In the genomic region with DNA sequence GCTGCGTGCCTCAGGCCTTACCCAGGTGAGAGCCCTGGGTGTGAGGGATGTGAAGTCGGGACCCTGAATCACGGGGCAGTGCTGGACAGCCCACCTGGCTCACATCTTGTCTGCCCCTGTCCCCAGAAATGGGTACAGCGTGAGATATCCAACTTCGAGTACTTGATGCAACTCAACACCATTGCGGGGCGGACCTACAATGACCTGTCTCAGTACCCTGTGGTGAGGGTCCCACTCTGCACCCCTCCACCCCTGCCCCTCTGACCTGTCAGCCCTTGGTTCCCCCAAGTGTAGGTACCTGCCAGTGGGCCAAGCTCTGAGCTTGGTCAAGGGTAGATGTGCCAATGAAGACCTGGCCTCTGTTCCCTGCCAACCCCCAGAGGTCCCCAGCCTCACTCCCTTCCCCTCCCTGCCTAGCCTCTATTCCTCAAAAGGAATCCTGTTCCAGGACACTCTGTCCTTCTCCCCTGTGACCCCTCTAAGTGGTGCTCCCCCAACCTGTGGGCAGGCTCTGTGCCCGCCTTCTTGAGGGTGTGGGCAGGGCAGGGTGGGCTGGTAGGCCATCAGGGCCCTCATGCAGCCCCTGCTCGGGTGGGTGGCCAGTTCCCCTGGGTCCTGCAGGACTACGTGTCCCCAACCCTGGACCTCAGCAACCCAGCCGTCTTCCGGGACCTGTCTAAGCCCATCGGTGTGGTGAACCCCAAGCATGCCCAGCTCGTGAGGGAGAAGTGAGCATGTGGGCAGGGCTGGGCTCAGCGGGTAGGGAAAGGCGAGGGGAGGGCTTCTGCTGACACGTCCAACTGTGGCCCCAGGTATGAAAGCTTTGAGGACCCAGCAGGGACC, we compare ENCODE assay signal across 14 cellular contexts. TPM values are rescaled to one million over a fixed set of nuclear protein-coding genes. Genes with fewer than 3 reads are reported as not detected.
DNase-seq lines count a peak whose midpoint lies in the region; ATAC-seq and TF ChIP-seq lines count a peak whose summit lies in the region.
"Had no signal": no experiment of that assay in that cellular context is flagged by ENCODE, and none has a peak within 500 bp of the region (broad histone marks: within the 10 kb centered on the region; RNA-seq: fewer than 3 reads in every experiment).

No MANE protein-coding gene starts in this region.

- H3K4me1 ChIP-seq in left ventricle myocardium inferior, result peaks cover 7% of the 10 kb centered on the region
- peaks cover 5% of the 10 kb centered on the region for H3K4me1 ChIP-seq in upper lobe of right lung
- H3K4me1 ChIP-seq: BE2C had no signal

- H3K4me3 ChIP-seq in left ventricle myocardium inferior (no peak overlapping the region), upper lobe of right lung (no peak overlapping the region)

- intact Hi-C loops in cardiac septum (cut with DNase I), result no loop called here
- intact Hi-C loops in left ventricle myocardium inferior (cut with micrococcal nuclease), result no loop called here
- intact Hi-C loops in upper lobe of right lung (cut with DNase I), result no loop called here

- H3K27ac ChIP-seq in left ventricle myocardium inferior (replicated peaks) (no peak overlapping the region), VCaP (peak overlapping the region; percentile 57), upper lobe of right lung (no peak overlapping the region)
- H3K27ac ChIP-seq: HL-60 had no signal

- no peaks in the 10 kb centered on the region for H3K9me3 ChIP-seq in left ventricle myocardium inferior (replicated peaks)
- no peaks in the 10 kb centered on the region for H3K9me3 ChIP-seq in upper lobe of right lung
- H3K9me3 ChIP-seq: BE2C had no signal

- TF ChIP-seq CTCF in left ventricle myocardium inferior (IDR thresholded peaks at IDR 0.05; ENCODE audit: borderline replicate concordance) (no peak), VCaP (conservative IDR thresholded peaks at IDR 0.05) (no peak), upper lobe of right lung (IDR thresholded peaks at IDR 0.05) (no peak)

- no peaks in the 10 kb centered on the region for H3K27me3 ChIP-seq in left ventricle myocardium inferior (ENCODE audit: low read depth)
- H3K27me3 ChIP-seq in upper lobe of right lung, result no peaks in the 10 kb centered on the region
- H3K27me3 ChIP-seq: BE2C had no signal

- DNase-seq in cardiac septum (ENCODE audit: low spot score) (peak; percentile 69), left ventricle myocardium inferior (no peak), mesenteric fat pad (ENCODE audit: low spot score) (peak; percentile 68), upper lobe of right lung (peak; percentile 60)
- DNase-seq: BE2C, GOT3, KBM-7, NCI-H1092, NCI-H1694 treated with DMSO at 0.1 percent for 48 hours, NCI-H69 had no signal

- ATAC-seq in upper lobe of right lung (no peak), HG02852 (IDR thresholded peaks at IDR 0.05; ENCODE audit: unreplicated experiment) (no peak), GM21717 (IDR thresholded peaks at IDR 0.05; ENCODE audit: unreplicated experiment) (no peak)

- H3K36me3 ChIP-seq in left ventricle myocardium inferior, result peaks cover 65% of the 10 kb centered on the region
- H3K36me3 ChIP-seq in upper lobe of right lung, result peaks cover 71% of the 10 kb centered on the region

RNA-seq across cellular contexts. Expression of a gene that starts 25.1 kb away (rescaled TPM):
- 14.2 TPM for total RNA-seq in cardiac septum
- 12.6 TPM for total RNA-seq in left ventricle myocardium inferior
- 42.9 TPM for total RNA-seq in mesenteric fat pad
- 116 TPM for total RNA-seq in upper lobe of right lung

RNA-seq across cellular contexts. Expression of a gene that starts 28.0 kb away (rescaled TPM):
- total RNA-seq in cardiac septum (35.6 TPM), left ventricle myocardium inferior (31.0 TPM), mesenteric fat pad (33.1 TPM), upper lobe of right lung (42.1 TPM)
